22 cellular contexts compared by ENCODE assay signal in the genomic region with DNA sequence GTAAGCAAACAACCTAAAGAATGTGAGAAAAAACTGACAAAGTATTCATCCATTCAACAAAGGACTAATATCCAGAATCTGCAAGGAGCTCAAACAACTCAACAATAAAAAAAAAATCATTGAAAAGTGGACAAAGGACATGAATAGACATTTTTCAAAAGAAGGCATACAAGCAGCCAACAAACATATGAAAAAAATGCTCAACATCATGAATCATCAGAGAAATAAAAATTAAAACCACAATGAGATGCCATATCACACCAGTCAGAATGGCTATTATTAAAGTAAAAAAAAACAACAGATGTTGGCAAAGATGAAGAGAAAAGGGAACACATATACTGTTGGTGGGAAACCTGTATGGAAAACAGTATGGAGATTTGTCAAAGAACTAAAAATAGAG.
DNase-seq lines count a peak whose midpoint lies in the region; ATAC-seq, FAIRE-seq and TF ChIP-seq lines count a peak whose summit lies in the region.
"Had no signal": no experiment of that assay in that cellular context is flagged by ENCODE, and none has a peak within 500 bp of the region (broad histone marks: within the 10 kb centered on the region; RNA-seq: fewer than 3 reads in every experiment).

No MANE protein-coding gene starts in this region.

- TF ChIP-seq CTCF in bronchial epithelial cell (IDR thresholded peaks at IDR 0.05; ENCODE audit: insufficient read depth, low read length, severe bottlenecking), result no peak

- DNase-seq in H54 (ENCODE audit: insufficient read length, low spot score), result no peak
- peak; percentile 11 for DNase-seq in NCI-H226
- DNase-seq in bronchial epithelial cell (ENCODE audit: low read depth), result peak; percentile 5
- DNase-seq in C1 segment of cervical spinal cord (lab: John Stamatoyannopoulos, UW), result no peak
- DNase-seq in NCI-H1417 (lab: John Stamatoyannopoulos, UW), result no peak
- no peak for DNase-seq in superior temporal gyrus (ENCODE audit: extremely low spot score)
- DNase-seq: Calu3; CD8-positive, alpha-beta memory T cell; DMS79 treated with DMSO at 0.1 percent for 48 hours; GM23248; H9; NCI-H1092 treated with DMSO at 0.1 percent for 48 hours; NCI-H1436 treated with DMSO at 0.1 percent for 48 hours; NCI-H187 treated with DMSO at 0.1 percent for 48 hours; NCI-H2107; NCI-H446; NCI-H524 treated with DMSO at 0.1 percent for 48 hours; NCI-H774; PC-9; Right ventricle myocardium superior had no signal

- TF ChIP-seq POLR2A in H54 (IDR thresholded peaks at IDR 0.05; ENCODE audit: low read depth, low read length), result no peak

- no peaks in the 10 kb centered on the region for H3K27me3 ChIP-seq in bronchial epithelial cell (ENCODE audit: control insufficient read depth, insufficient read depth, low read length)
- H3K27me3 ChIP-seq: SJSA1 had no signal

- FAIRE-seq in H54 (lab: Jason Lieb, UNC), result peak; percentile 33
- FAIRE-seq in bronchial epithelial cell (lab: Jason Lieb, UNC), result no peak

- H3K4me3 ChIP-seq in bronchial epithelial cell (ENCODE audit: low read depth, low read length), result no peak overlapping the region
- H3K4me3 ChIP-seq: GM23248, PC-9, SJSA1 had no signal

- ATAC-seq in HG02759 (IDR thresholded peaks at IDR 0.05; ENCODE audit: unreplicated experiment), result no peak

- H3K36me3 ChIP-seq in bronchial epithelial cell (ENCODE audit: control insufficient read depth, insufficient read depth, low read length), result no peaks in the 10 kb centered on the region
- H3K36me3 ChIP-seq: SJSA1 had no signal

Comparison
In these comparisons a context has a peak if more than half of its experiments do, and no peak if none do; other contexts are left out.
1. DNase-seq: peak in NCI-H226 (single experiment) and bronchial epithelial cell (single experiment); none in H54 (single experiment), C1 segment of cervical spinal cord (0 of 14), NCI-H1417 (0 of 3) and superior temporal gyrus (single experiment).